ENCODE assay signal across 1 cellular context in genomic region chr16:30787613-30788378, GRCh38.
TF ChIP-seq lines count a peak whose summit lies in the region.

No MANE protein-coding gene starts in this region.

TF ChIP-seq in IMR-90, 13 proteins besides CTCF, POLR2A, EP300 and RAD21 (continued from another document):
- TF ChIP-seq ELK1 (IDR thresholded peaks at IDR 0.05; ENCODE audit: borderline replicate concordance, low read depth, low read length) (no peak), NFE2L2 (IDR thresholded peaks at IDR 0.05; ENCODE audit: low read depth, low read length) (no peak), FOS (IDR thresholded peaks at IDR 0.05; ENCODE audit: low read depth, low read length) (no peak), BHLHE40 (IDR thresholded peaks at IDR 0.05; ENCODE audit: low read depth, low read length) (no peak), MAFK (IDR thresholded peaks at IDR 0.05; ENCODE audit: low read depth, low read length) (no peak), CHD1 (IDR thresholded peaks at IDR 0.05; ENCODE audit: low read depth, low read length) (no peak), SMC3 (IDR thresholded peaks at IDR 0.05; ENCODE audit: low read depth, low read length) (no peak), USF2 (IDR thresholded peaks at IDR 0.05; ENCODE audit: low read depth, low read length) (no peak)
